Comparison of ENCODE assay signal across 8 cellular contexts in genomic region chr16:66426112-66427035, GRCh38. TPM values are rescaled to one million over a fixed set of nuclear protein-coding genes. Genes with fewer than 3 reads are reported as not detected.
DNase-seq lines count a peak whose midpoint lies in the region; ATAC-seq, FAIRE-seq and TF ChIP-seq lines count a peak whose summit lies in the region.

No MANE protein-coding gene starts in this region.

- FAIRE-seq in H1 (lab: Jason Lieb, UNC), result no peak

- peak; percentile 12 to 13 for ATAC-seq in naive B cell (ENCODE audit: low read depth in 2 of 2)

- no peak overlapping the region for H2BK120ac ChIP-seq in H1 (replicated peaks; ENCODE audit: low read depth, low read length)

- peak overlapping the region; percentile 67 to 97 for H3K4me2 ChIP-seq in H1 (ENCODE audit: insufficient read depth in 1 of 2, low read depth in 2 of 2, low read length in 2 of 2)

- H3K36me3 ChIP-seq in HUES64 (ENCODE audit: insufficient read depth, low read length) (no peaks in the 10 kb centered on the region), H1 (ENCODE audit: control insufficient read depth in 2 of 4, insufficient read depth in 4 of 4, low read length in 3 of 4) (no peaks in the 10 kb centered on the region)

- no peaks in the 10 kb centered on the region for H3K9me3 ChIP-seq in HUES64 (ENCODE audit: insufficient read depth, low read depth, low read length)
- no peaks in the 10 kb centered on the region for H3K9me3 ChIP-seq in H1 (ENCODE audit: insufficient read depth in 2 of 2, low read depth in 1 of 2, low read length in 1 of 2)

- no peak overlapping the region for H2BK15ac ChIP-seq in H1 (ENCODE audit: low read length)

- DNase-seq in AG04449 (ENCODE audit: low read depth, low spot score), result no peak
- DNase-seq in H1 (ENCODE audit: low read depth in 1 of 2, low spot score in 2 of 2), result peak in 1 of 2 experiments; percentile 59
- DNase-seq in naive B cell, result no peak
- no peak for DNase-seq in NCI-H1105 (lab: John Stamatoyannopoulos, UW)
- no peak for DNase-seq in NCI-H510A treated with DMSO at 0.1 percent for 48 hours (lab: John Stamatoyannopoulos, UW)
- no peak for DNase-seq in NCI-H748 treated with DMSO at 0.1 percent for 48 hours (lab: John Stamatoyannopoulos, UW)
- no peak for DNase-seq in NCI-H2171 treated with DMSO at 0.1 percent for 48 hours (lab: John Stamatoyannopoulos, UW)

- no peak overlapping the region for H3K23ac ChIP-seq in H1 (ENCODE audit: insufficient read length)

- H3K18ac ChIP-seq in H1 (ENCODE audit: extremely low read depth, low read length), result no peak overlapping the region; the same call in none of the 2 replicates

- no peak overlapping the region for H2BK12ac ChIP-seq in H1 (ENCODE audit: low read depth, low read length)

- no peak overlapping the region for H4K8ac ChIP-seq in H1 (ENCODE audit: extremely low read depth, insufficient read depth, low read length)

- H3K9me3 Mint-ChIP-seq in naive B cell, result peaks cover 0 to 12% (median 3%) of the 10 kb centered on the region in 7 donors

- peaks cover 3 to 10% (median 8%) of the 10 kb centered on the region in 3 donors for H3K4me1 Mint-ChIP-seq in naive B cell

- H2AK5ac ChIP-seq in H1 (ENCODE audit: low read depth, low read length), result no peak overlapping the region

- H4K20me1 ChIP-seq in H1 (replicated peaks in 1 of 2; ENCODE audit: control insufficient read depth in 1 of 2, insufficient read depth in 2 of 2, low read length in 2 of 2), result peaks cover 4 to 11% of the 10 kb centered on the region in 2 experiments

- no peak for TF ChIP-seq POLR2A in H1 (IDR thresholded peaks at IDR 0.05; ENCODE audit: control extremely low read depth in 1 of 2, low read depth in 2 of 2, low read length in 2 of 2)

- H3K27me3 Mint-ChIP-seq in naive B cell, result peaks cover 55 to 83% (median 74%) of the 10 kb centered on the region in 3 donors

- no peak overlapping the region for H3K56ac ChIP-seq in H1 (replicated peaks; ENCODE audit: insufficient read length, low read depth, low read length)

- no peak overlapping the region for H4K5ac ChIP-seq in H1 (ENCODE audit: insufficient read length, low read depth, low read length)

- no peak overlapping the region for H3K14ac ChIP-seq in H1 (ENCODE audit: insufficient read length)

- H3K4me1 ChIP-seq in HUES64 (ENCODE audit: insufficient read depth, low read length) (peaks cover 3% of the 10 kb centered on the region; the same call in 1 of the 2 replicates), H1 (replicated peaks in 1 of 4; ENCODE audit: control insufficient read depth in 3 of 4, insufficient read depth in 4 of 4, low read length in 3 of 4) (peaks cover 0 to 29% (median 21%) of the 10 kb centered on the region in 4 experiments; a peak in 6 of 7 replicates)

- H3K27ac Mint-ChIP-seq in naive B cell, result peak overlapping the region in 1 of 6 donors; percentile 77

- 16% methylated on average over 56 of the region's 56 CpGs for WGBS in HUES64
- WGBS in H1 (ENCODE audit: extremely low coverage in 1 of 2, insufficient coverage in 1 of 2, insufficient read length in 1 of 2, insufficient replicate concordance in 2 of 2, low coverage in 1 of 2, low lambda C conversion rate in 2 of 2, missing lambda C conversion rate in 1 of 2), 2 experiments, result 16% methylated on average over 43 of the region's 56 CpGs; no CpG with 5 or more reads in 1 of the 2 experiments

- no peaks in the 10 kb centered on the region for H3K79me1 ChIP-seq in H1 (ENCODE audit: low read depth, low read length)

- H3K27me3 ChIP-seq in HUES64 (ENCODE audit: insufficient read depth, low read length) (peaks cover 87% of the 10 kb centered on the region), H1 (replicated peaks in 1 of 4; ENCODE audit: control insufficient read depth in 3 of 4, extremely low read depth in 1 of 4, insufficient read depth in 3 of 4, low read length in 3 of 4) (peaks cover 49 to 64% (median 59%) of the 10 kb centered on the region in 4 experiments)

- H4K91ac ChIP-seq in H1 (replicated peaks; ENCODE audit: insufficient read length, low read length), result peak overlapping the region; percentile 22

- H2BK5ac ChIP-seq in H1 (ENCODE audit: low read depth, low read length), result no peak overlapping the region

- no peaks in the 10 kb centered on the region for H3K79me2 ChIP-seq in H1 (ENCODE audit: control insufficient read depth in 1 of 2, insufficient read depth in 2 of 2, low read length in 2 of 2)

- H3K27ac ChIP-seq in HUES64 (ENCODE audit: low read depth, low read length), result no peak overlapping the region
- no peak overlapping the region for H3K27ac ChIP-seq in H1 (ENCODE audit: low read depth, low read length)

- CTCF ChIA-PET in AG04449 (lab: Yijun Ruan, JAX), result interaction anchor here (0.8 to 1.0 kb wide), 2 partner anchors 19 to 404 kb away, joined by 3 to 4 read pairs; partner anchors contain the start of gene NAE1
- CTCF ChIA-PET in H1 (lab: Charles Lee; ENCODE audit: partially characterized antibody), result interaction anchor here (0.9 to 2.0 kb wide), 4 partner anchors 17 to 84 kb away, joined by 3 to 7 read pairs (median 6); no protein-coding TSS in a partner anchor

- H3K9ac ChIP-seq in HUES64 (ENCODE audit: low read depth, low read length) (no peak overlapping the region), H1 (replicated peaks in 1 of 4; ENCODE audit: extremely low read depth in 1 of 4, low read depth in 3 of 4, low read length in 3 of 4) (0 out of 7 replicates have a peak overlapping the region, but pooled peaks of 1 of the 4 experiments have one; percentile 23)

- peak overlapping the region; percentile 94; the same call in 1 of the 2 replicates for H2AFZ ChIP-seq in H1 (ENCODE audit: low read length)

- no peaks in the 10 kb centered on the region for H3K36me3 Mint-ChIP-seq in naive B cell

- POLR2A ChIA-PET in AG04449 (lab: Yijun Ruan, JAX), result no interaction called here
- POLR2A ChIA-PET in H1 (lab: Charles Lee; ENCODE audit: partially characterized antibody), result no interaction called here

- no peak for TF ChIP-seq CTCF in AG04449 (IDR thresholded peaks at IDR 0.05; ENCODE audit: insufficient read depth, low read length, missing control alignments)
- TF ChIP-seq CTCF in H1 (IDR thresholded peaks at IDR 0.05; ENCODE audit: control extremely low read depth in 1 of 3, insufficient read depth in 1 of 3, low read depth in 1 of 3, low read length in 3 of 3), result no peak

- TF ChIP-seq RAD21 in H1 (IDR thresholded peaks at IDR 0.05 in 1 of 2, conservative IDR thresholded peaks at IDR 0.05 in 1 of 2; ENCODE audit: low read depth in 2 of 2, low read length in 2 of 2), result no peak

- peak overlapping the region in 7 of 8 donors; percentile 31 to 78 (median 53) for H3K4me3 Mint-ChIP-seq in naive B cell

- peaks cover 11% of the 10 kb centered on the region for H3K23me2 ChIP-seq in H1 (ENCODE audit: low read depth, low read length)

- no peak overlapping the region for H2BK20ac ChIP-seq in H1 (ENCODE audit: low read length)

- H3K4me3 ChIP-seq in AG04449 (ENCODE audit: low read depth, low read length), result peak overlapping the region; percentile 40
- H3K4me3 ChIP-seq in HUES64 (ENCODE audit: low read length), result peak overlapping the region; percentile 49
- H3K4me3 ChIP-seq in H1 (ENCODE audit: extremely low read depth in 1 of 4, insufficient read depth in 2 of 4, low read depth in 3 of 4, low read length in 4 of 4), result peak overlapping the region; percentile 42 to 56 (median 45)

- TF ChIP-seq EP300 in H1 (IDR thresholded peaks at IDR 0.05; ENCODE audit: borderline replicate concordance in 1 of 2, low read depth in 2 of 2, low read length in 2 of 2), result no peak

- H3K4ac ChIP-seq in H1 (replicated peaks; ENCODE audit: insufficient read length, low read depth, low read length), result no peak overlapping the region

TF ChIP-seq in H1, 55 proteins besides CTCF, POLR2A, EP300 and RAD21 (continues in another document):
- TF ChIP-seq SIX5 (IDR thresholded peaks at IDR 0.05; ENCODE audit: low read depth, low read length) (no peak), CTBP2 (IDR thresholded peaks at IDR 0.05; ENCODE audit: borderline replicate concordance, insufficient read depth, insufficient read length, low read length) (no peak), SIN3A (conservative IDR thresholded peaks at IDR 0.05 in 1 of 2, IDR thresholded peaks at IDR 0.05 in 1 of 2; ENCODE audit: low read depth in 1 of 2, low read length in 2 of 2) (no peak), GABPA (IDR thresholded peaks at IDR 0.05; ENCODE audit: borderline replicate concordance, insufficient read depth, low read length) (no peak), SIRT6 (IDR thresholded peaks at IDR 0.05; ENCODE audit: low read length) (no peak), SP1 (IDR thresholded peaks at IDR 0.05; ENCODE audit: low read depth, low read length) (no peak), KDM5A (IDR thresholded peaks at IDR 0.05; ENCODE audit: low read length) (no peak), CHD2 (IDR thresholded peaks at IDR 0.05; ENCODE audit: low read length) (no peak), BCL11A (IDR thresholded peaks at IDR 0.05; ENCODE audit: low read depth in 2 of 2, low read length in 2 of 2) (no peak), CBX5 (IDR thresholded peaks at IDR 0.05; ENCODE audit: low read depth, low read length) (no peak), JUND (IDR thresholded peaks at IDR 0.05; ENCODE audit: low read length) (no peak)

RNA-seq across cellular contexts. Expression of gene BEAN1, which starts 0.7 kb away (rescaled TPM):
- 0.10 TPM for polyA plus RNA-seq in HUES64 (2013, experiment 1 of 2)
- polyA plus RNA-seq in HUES64 (2013, experiment 2 of 2), result not detected
- total RNA-seq in H1 (2021; fragmentation: NEBNext Ultra II Directional; extraction: Animal tissue kit (Norgen Biotek cat#: 25700)), result not detected in 2 replicates
- polyA plus RNA-seq in H1 (2011; rRNA removed), result 0.05 and 0.08 TPM in 2 replicates
- 0.08 TPM for polyA plus RNA-seq in H1 (2011; cell fraction: cytosol; rRNA removed)
- polyA plus RNA-seq in H1 (2011; cell fraction: nucleus; rRNA removed), result 0.07 TPM
- 0.13 to 0.24 TPM (median 0.15 TPM) in 3 of 4 replicates, not detected in the other for polyA plus RNA-seq in H1 (2012, experiment 1 of 2)
- polyA plus RNA-seq in H1 (2012, experiment 2 of 2), result not detected
- polyA plus RNA-seq in H1 (2013, experiment 1 of 2), result 0.04 TPM
- polyA plus RNA-seq in H1 (2013, experiment 2 of 2), result 0.13 TPM
- polyA minus RNA-seq in H1 (2011; rRNA and poly(A)+ RNA removed), result not detected in 2 replicates
- polyA minus RNA-seq in H1 (2011; cell fraction: cytosol; rRNA and poly(A)+ RNA removed), result not detected
- not detected for polyA minus RNA-seq in H1 (2011; cell fraction: nucleus; rRNA and poly(A)+ RNA removed)
- not detected for polyA plus RNA-seq in naive B cell (ENCODE audit: low read depth in 6 of 6)

RNA-seq across cellular contexts. Expression of gene CDH5, which starts 59.9 kb away (rescaled TPM):
- 0.55 TPM for polyA plus RNA-seq in HUES64 (2013, experiment 1 of 2)
- 0.70 TPM for polyA plus RNA-seq in HUES64 (2013, experiment 2 of 2)
- total RNA-seq in H1 (2021; fragmentation: NEBNext Ultra II Directional; extraction: Animal tissue kit (Norgen Biotek cat#: 25700)), result 0.32 and 0.59 TPM in 2 replicates
- 0.20 and 0.32 TPM in 2 replicates for polyA plus RNA-seq in H1 (2011; rRNA removed)
- 0.23 TPM for polyA plus RNA-seq in H1 (2011; cell fraction: cytosol; rRNA removed)
- polyA plus RNA-seq in H1 (2011; cell fraction: nucleus; rRNA removed), result 0.50 TPM
- 0.18 to 0.35 TPM (median 0.30 TPM) in 4 replicates for polyA plus RNA-seq in H1 (2012, experiment 1 of 2)
- 0.16 TPM for polyA plus RNA-seq in H1 (2012, experiment 2 of 2)
- 0.97 TPM for polyA plus RNA-seq in H1 (2013, experiment 1 of 2)
- 0.88 TPM for polyA plus RNA-seq in H1 (2013, experiment 2 of 2)
- polyA minus RNA-seq in H1 (2011; rRNA and poly(A)+ RNA removed), result 0.27 and 0.69 TPM in 2 replicates
- polyA minus RNA-seq in H1 (2011; cell fraction: cytosol; rRNA and poly(A)+ RNA removed), result not detected
- polyA minus RNA-seq in H1 (2011; cell fraction: nucleus; rRNA and poly(A)+ RNA removed), result not detected
- polyA plus RNA-seq in naive B cell (ENCODE audit: low read depth in 6 of 6), result not detected
